Comparison of ENCODE assay signal across 14 cellular contexts in genomic region chr16:88381820-88382451, GRCh38. TPM values are rescaled to one million over a fixed set of nuclear protein-coding genes. Genes with fewer than 3 reads are reported as not detected.
DNase-seq lines count a peak whose midpoint lies in the region; ATAC-seq, FAIRE-seq and TF ChIP-seq lines count a peak whose summit lies in the region.
"Had no signal": no experiment of that assay in that cellular context is flagged by ENCODE, and none has a peak within 500 bp of the region (broad histone marks: within the 10 kb centered on the region; RNA-seq: fewer than 3 reads in every experiment).

No MANE protein-coding gene starts in this region.

- H3K4me3 ChIP-seq in astrocyte (ENCODE audit: insufficient read depth, low read depth, low read length) (no peak overlapping the region), left lung (no peak overlapping the region), upper lobe of right lung (no peak overlapping the region)

- H2AFZ ChIP-seq in astrocyte (ENCODE audit: low read depth, low read length) = no peak overlapping the region

- peaks cover 9% of the 10 kb centered on the region for H3K36me3 Mint-ChIP-seq in astrocyte (ENCODE audit: low read depth, unreplicated experiment)

- no peaks in the 10 kb centered on the region for H3K27me3 Mint-ChIP-seq in astrocyte (ENCODE audit: low read depth, unreplicated experiment)

- H3K9me3 ChIP-seq in astrocyte (ENCODE audit: insufficient read depth, low read depth, low read length) = no peaks in the 10 kb centered on the region
- no peaks in the 10 kb centered on the region for H3K9me3 ChIP-seq in left lung
- no peaks in the 10 kb centered on the region for H3K9me3 ChIP-seq in upper lobe of right lung
- H3K9me3 ChIP-seq: Peyer's patch had no signal

- peak; percentile 9 for DNase-seq in Right ventricle myocardium inferior (ENCODE audit: missing footprints)
- no peak for DNase-seq in left cardiac atrium
- DNase-seq in astrocyte (ENCODE audit: low read depth) = no peak
- peak; percentile 33 to 57 for DNase-seq in left lung
- peak; percentile 79 for DNase-seq in upper lobe of right lung
- no peak for DNase-seq in activated T-cell treated with anti-CD3 and anti-CD28 coated beads for 4 hours
- no peak for DNase-seq in NOMO-1 treated with DMSO at 0.1 percent for 48 hours (lab: John Stamatoyannopoulos, UW; ENCODE audit: unreplicated experiment)
- DNase-seq: activated B cell treated with CpG ODN at 0.5 μM for 24 hours; activated naive CD4-positive, alpha-beta T cell treated with Interleukin-2 at 50 U/mL for 16 hours; GDM1; NCI-H187; occipital lobe; Peyer's patch had no signal

- no peak overlapping the region for H3K27ac Mint-ChIP-seq in astrocyte (ENCODE audit: unreplicated experiment)
- H3K27ac Mint-ChIP-seq: activated B cell treated with CpG ODN at 0.5 μM for 24 hours had no signal

- H3K4me2 ChIP-seq in astrocyte (ENCODE audit: low read length) = no peak overlapping the region

- H3K4me1 Mint-ChIP-seq in astrocyte (ENCODE audit: low read depth, unreplicated experiment) = peaks cover 17% of the 10 kb centered on the region

- peaks cover 4% of the 10 kb centered on the region for H3K9me3 Mint-ChIP-seq in astrocyte (ENCODE audit: unreplicated experiment)
- H3K9me3 Mint-ChIP-seq: activated B cell treated with CpG ODN at 0.5 μM for 24 hours had no signal

- H3K27ac ChIP-seq in astrocyte (ENCODE audit: low read depth, low read length) = peak overlapping the region; percentile 71
- no peak overlapping the region for H3K27ac ChIP-seq in left lung
- no peak overlapping the region for H3K27ac ChIP-seq in upper lobe of right lung
- H3K27ac ChIP-seq: Peyer's patch had no signal

- H3K4me1 ChIP-seq in astrocyte (ENCODE audit: insufficient read depth, low read length) (peaks cover 23% of the 10 kb centered on the region), left lung (peaks cover 0 to 10% of the 10 kb centered on the region in 2 donors), upper lobe of right lung (peaks cover 7% of the 10 kb centered on the region)

- H3K27me3 ChIP-seq in astrocyte (ENCODE audit: insufficient read depth, low read length) = no peaks in the 10 kb centered on the region
- peaks cover 14 to 78% of the 10 kb centered on the region in 2 donors for H3K27me3 ChIP-seq in left lung
- peaks cover 23% of the 10 kb centered on the region for H3K27me3 ChIP-seq in upper lobe of right lung

- peaks cover 36% of the 10 kb centered on the region for H3K79me2 ChIP-seq in astrocyte (ENCODE audit: insufficient read depth, low read length)

- H3K36me3 ChIP-seq in astrocyte (ENCODE audit: insufficient read depth, low read length) (no peaks in the 10 kb centered on the region), left lung (no peaks in the 10 kb centered on the region), upper lobe of right lung (no peaks in the 10 kb centered on the region)
- H3K36me3 ChIP-seq: Peyer's patch had no signal

- TF ChIP-seq CTCF in astrocyte (IDR thresholded peaks at IDR 0.05; ENCODE audit: insufficient read depth, low read depth, low read length) (no peak), left lung (IDR thresholded peaks at IDR 0.05) (no peak), upper lobe of right lung (IDR thresholded peaks at IDR 0.05) (no peak)

- peak overlapping the region; percentile 86 for H3K9ac ChIP-seq in astrocyte (ENCODE audit: low read length)

- ATAC-seq in Right ventricle myocardium inferior (no peak), left cardiac atrium (no peak), left lung (peak; percentile 59), upper lobe of right lung (peak; percentile 35), GM19397 (IDR thresholded peaks at IDR 0.05; ENCODE audit: unreplicated experiment) (no peak)

- FAIRE-seq in astrocyte (lab: Jason Lieb, UNC) = no peak

- H3K4me3 Mint-ChIP-seq in astrocyte (ENCODE audit: unreplicated experiment) = peak overlapping the region; percentile 90

- intact Hi-C loops in Right ventricle myocardium inferior (cut with DNase I) = no loop called here
- intact Hi-C loops in left cardiac atrium (cut with DNase I) = no loop called here
- intact Hi-C loops in left lung (cut with DNase I) = no loop called here
- intact Hi-C loops in upper lobe of right lung (cut with DNase I) = no loop called here

- peaks cover 28% of the 10 kb centered on the region for H4K20me1 ChIP-seq in astrocyte (ENCODE audit: insufficient read depth, low read length)

RNA-seq across cellular contexts. Expression of gene ZNF469, which starts 0.8 kb away (rescaled TPM):
- total RNA-seq in Right ventricle myocardium inferior = 0.92 TPM
- total RNA-seq in left cardiac atrium = 1 to 10 TPM in 1 of 2 donors, under 1 TPM in 1; 0.65 to 1.7 TPM
- 17.7 and 29.4 TPM in 2 replicates for total RNA-seq in astrocyte
- 1 to 10 TPM; 2.1 to 5.5 TPM for total RNA-seq in left lung
- 2.1 TPM for total RNA-seq in upper lobe of right lung

Comparison
In these comparisons a context has a peak if more than half of its experiments do, and no peak if none do; other contexts are left out.
1. DNase-seq: peak in Right ventricle myocardium inferior (single experiment), left lung (2 of 2) and upper lobe of right lung (single experiment); none in left cardiac atrium (single experiment), astrocyte (single experiment), activated T-cell treated with anti-CD3 and anti-CD28 coated beads for 4 hours (single experiment) and NOMO-1 treated with DMSO at 0.1 percent for 48 hours (single experiment).
2. ATAC-seq: peak in left lung (single experiment) and upper lobe of right lung (single experiment); none in Right ventricle myocardium inferior (single experiment), left cardiac atrium (0 of 2) and GM19397 (single experiment).